Comparison of ENCODE assay signal across 25 cellular contexts in the genomic region with DNA sequence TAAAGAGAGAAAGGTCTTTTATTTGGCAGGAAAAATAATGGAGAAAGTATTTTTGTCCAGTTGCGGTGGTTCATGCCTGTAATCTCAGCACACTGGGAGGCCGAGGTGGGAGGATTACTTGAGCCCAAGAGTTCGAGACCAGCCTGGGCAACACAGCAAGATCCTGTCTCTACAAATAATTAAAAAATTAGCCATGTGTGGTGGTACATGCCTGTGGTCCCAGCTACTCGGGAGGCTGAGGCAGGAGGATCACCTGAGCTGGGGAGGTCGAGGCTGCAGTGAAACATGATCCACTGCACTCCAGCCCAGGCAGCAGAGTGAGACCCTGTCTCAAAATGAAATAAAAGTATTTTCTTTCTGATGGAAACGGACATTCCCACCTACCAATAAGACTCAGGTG.
"Had no signal": no experiment of that assay in that cellular context is flagged by ENCODE, and none has a peak within 500 bp of the region (broad histone marks: within the 10 kb centered on the region; RNA-seq: fewer than 3 reads in every experiment).

No MANE protein-coding gene starts in this region.

- H3K36me3 ChIP-seq: colonic mucosa, esophagus squamous epithelium, gastrocnemius medialis, left lung had no signal

- H3K4me1 ChIP-seq: colonic mucosa, gastrocnemius medialis, left lung, lower lobe of right lung had no signal

- H3K9me3 ChIP-seq: colonic mucosa, esophagus squamous epithelium, gastrocnemius medialis, heart right ventricle, left lung, lower lobe of right lung, mucosa of descending colon had no signal

- H3K4me3 Mint-ChIP-seq: dendritic cell treated with granulocyte-macrophage colony-stimulating factor and Interleukin-4, amounts not matched to agents 40 ng/mL and 50 ng/mL, for 4 days; effector memory CD8-positive, alpha-beta T cell; endodermal cell; mesothelial cell of epicardium; naive B cell had no signal

- H3K27ac ChIP-seq: colonic mucosa, epithelial cell of prostate, esophagus squamous epithelium, gastrocnemius medialis, heart right ventricle, left lung, lower lobe of right lung had no signal

- H3K27ac Mint-ChIP-seq: dendritic cell treated with granulocyte-macrophage colony-stimulating factor and Interleukin-4, amounts not matched to agents 40 ng/mL and 50 ng/mL, for 4 days; effector memory CD8-positive, alpha-beta T cell; endodermal cell; mesothelial cell of epicardium had no signal

- H3K9me3 Mint-ChIP-seq: dendritic cell treated with granulocyte-macrophage colony-stimulating factor and Interleukin-4, amounts not matched to agents 40 ng/mL and 50 ng/mL, for 4 days; effector memory CD8-positive, alpha-beta T cell; endodermal cell; mesothelial cell of epicardium; naive B cell had no signal

- H3K4me3 ChIP-seq: colonic mucosa, esophagus squamous epithelium, gastrocnemius medialis, heart right ventricle, left lung, lower lobe of right lung, mucosa of descending colon had no signal

- DNase-seq: colonic mucosa; cortex of kidney; effector CD8-positive, alpha-beta T cell; effector memory CD8-positive, alpha-beta T cell; endodermal cell; erythroblast; esophagus squamous epithelium; foreskin fibroblast; foreskin melanocyte; gastrocnemius medialis; glutamatergic neuron; head of caudate nucleus; heart right ventricle; hippocampal formation; left cardiac atrium; left lung; left ventricle myocardium superior; lower lobe of right lung; mesenchymal stem cell; mucosa of descending colon; naive B cell had no signal

- H3K36me3 Mint-ChIP-seq: naive B cell had no signal

- ATAC-seq: effector memory CD8-positive, alpha-beta T cell; esophagus mucosa; gastrocnemius medialis; heart right ventricle; left cardiac atrium; left lung; left ventricle myocardium superior; lower lobe of right lung; mucosa of descending colon had no signal

- H3K4me1 Mint-ChIP-seq: mesothelial cell of epicardium, naive B cell had no signal

- H3K27me3 ChIP-seq: colonic mucosa, gastrocnemius medialis, heart right ventricle, left lung had no signal
